8 cellular contexts compared by ENCODE assay signal in the genomic region with DNA sequence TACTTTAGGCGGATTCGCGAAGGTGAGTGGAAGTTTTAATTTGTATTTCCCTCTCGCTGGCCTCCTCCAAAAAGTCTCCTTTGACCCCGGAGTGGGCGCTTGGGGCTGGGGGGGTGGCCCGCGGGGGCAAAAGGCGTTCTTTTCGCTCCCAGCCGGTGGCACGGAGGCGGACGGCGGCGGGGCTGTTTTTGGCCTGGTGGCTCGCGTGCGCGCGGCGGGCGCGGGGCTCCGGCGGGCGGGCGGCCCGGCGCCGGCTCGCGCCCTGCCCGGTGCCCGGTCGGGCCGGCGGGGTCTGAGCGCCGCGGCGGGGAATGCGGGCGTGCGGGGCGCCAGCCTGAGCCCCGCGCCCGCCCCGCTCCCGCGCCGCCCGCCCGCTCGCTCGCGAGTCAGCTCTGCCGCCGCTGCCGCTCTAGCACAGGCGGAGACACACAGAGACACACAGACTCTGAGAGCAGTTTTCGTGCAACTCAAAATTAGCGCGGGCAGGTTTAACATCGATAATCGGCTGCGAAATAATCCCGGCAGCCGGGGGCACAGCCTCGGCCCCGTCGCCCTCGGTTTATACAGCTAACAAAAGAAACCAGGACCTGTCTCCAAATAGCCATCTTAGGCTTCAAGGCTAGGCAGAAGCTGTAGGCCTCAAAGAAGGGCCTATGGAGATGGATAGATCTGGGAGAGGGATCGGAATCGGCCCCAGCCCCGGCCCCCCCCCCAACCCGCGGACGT. TPM values are rescaled to one million over a fixed set of nuclear protein-coding genes. Genes with fewer than 3 reads are reported as not detected.
A peak's percentile ranks its signal among the peaks of the same experiment; 100 is the strongest.
DNase-seq lines count a peak whose midpoint lies in the region; ATAC-seq, FAIRE-seq and TF ChIP-seq lines count a peak whose summit lies in the region.

No MANE protein-coding gene starts in this region.

- H3K27me3 ChIP-seq in WERI-Rb-1 (ENCODE audit: insufficient read depth, low read depth, severe bottlenecking) (no peaks in the 10 kb centered on the region), bronchial epithelial cell (ENCODE audit: control insufficient read depth, insufficient read depth, low read length) (no peaks in the 10 kb centered on the region)

- H3K27ac ChIP-seq in WERI-Rb-1 = peak overlapping the region; percentile 99

- H3K9me3 ChIP-seq in WERI-Rb-1 (ENCODE audit: severe bottlenecking) = no peaks in the 10 kb centered on the region

- H3K4me3 ChIP-seq in WERI-Rb-1 (ENCODE audit: low read depth, low read length) (peak overlapping the region; percentile 78), bronchial epithelial cell (ENCODE audit: low read depth, low read length) (peak overlapping the region; percentile 92)

- H3K36me3 ChIP-seq in WERI-Rb-1 (peaks cover 22% of the 10 kb centered on the region), bronchial epithelial cell (ENCODE audit: control insufficient read depth, insufficient read depth, low read length) (no peaks in the 10 kb centered on the region)

- peak; percentile 38 for DNase-seq in GM10266 (ENCODE audit: extremely low spot score)
- DNase-seq in NCI-H1105 (lab: John Stamatoyannopoulos, UW) = peak; percentile 70
- peak; percentile 23 for DNase-seq in WERI-Rb-1
- peak; percentile 28 for DNase-seq in bronchial epithelial cell (ENCODE audit: low read depth)
- peak; percentile 52 for DNase-seq in iris pigment epithelial cell (ENCODE audit: low read depth)
- DNase-seq in smooth muscle cell of the brain vasculature (ENCODE audit: low read depth, low spot score) = peak; percentile 13

- ATAC-seq in HG02759 (IDR thresholded peaks at IDR 0.05; ENCODE audit: unreplicated experiment) (no peak), GM18861 (IDR thresholded peaks at IDR 0.05; ENCODE audit: unreplicated experiment) (no peak)

- no peak for FAIRE-seq in bronchial epithelial cell (lab: Jason Lieb, UNC)

- TF ChIP-seq CTCF in GM10266 (IDR thresholded peaks at IDR 0.05; ENCODE audit: control insufficient read depth, insufficient read depth, low read depth, missing control alignments) = no peak
- TF ChIP-seq CTCF in WERI-Rb-1 (IDR thresholded peaks at IDR 0.05; ENCODE audit: low read depth, low read length) = no peak
- no peak for TF ChIP-seq CTCF in bronchial epithelial cell (IDR thresholded peaks at IDR 0.05; ENCODE audit: insufficient read depth, low read length, severe bottlenecking)

RNA-seq across cellular contexts. Expression of a gene that starts 0.8 kb away (rescaled TPM):
- 14.2 TPM in 2 replicates for total RNA-seq in bronchial epithelial cell

Comparison
In these comparisons a context has a peak if more than half of its experiments do, and no peak if none do; other contexts are left out.
1. DNase-seq: peak in every context shown above with its lines; median percentile 70 in NCI-H1105; 52 in iris pigment epithelial cell; 38 in GM10266; 28 in bronchial epithelial cell; 23 in WERI-Rb-1; 13 in smooth muscle cell of the brain vasculature.